In the genomic region with DNA sequence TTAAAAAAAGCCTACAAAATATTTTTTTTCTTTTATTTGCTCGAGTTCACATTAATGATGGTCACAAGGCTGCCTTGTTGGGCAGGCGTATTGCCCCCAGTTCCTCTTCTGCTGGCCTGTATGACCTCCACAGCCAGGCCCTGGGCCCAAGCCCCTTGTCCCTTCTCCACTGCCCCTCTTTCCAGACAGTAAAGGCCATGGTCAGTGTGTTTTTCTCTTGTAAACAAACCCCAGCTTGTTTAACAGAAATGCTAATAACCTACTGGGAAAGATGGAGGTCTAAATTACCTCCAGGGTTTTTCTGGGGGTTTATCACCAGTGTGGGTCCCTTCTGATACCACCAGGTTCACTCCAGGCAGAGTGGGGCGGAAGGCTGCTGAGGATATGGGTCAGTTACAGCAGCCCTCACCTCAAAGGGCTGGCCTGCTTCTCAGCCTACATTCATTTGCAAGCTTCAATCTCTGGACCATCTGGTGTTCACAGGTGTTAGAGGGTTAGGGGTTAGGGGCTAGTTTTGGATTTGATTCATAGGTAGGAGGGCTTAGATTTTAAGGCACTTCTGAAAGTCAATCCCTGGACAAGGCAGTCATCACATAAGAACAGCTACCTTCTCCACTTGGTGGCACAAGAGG, we compare ENCODE assay signal across 15 cellular contexts. TPM values are rescaled to one million over a fixed set of nuclear protein-coding genes. Genes with fewer than 3 reads are reported as not detected.
DNase-seq lines count a peak whose midpoint lies in the region; ATAC-seq and TF ChIP-seq lines count a peak whose summit lies in the region.
"Had no signal": no experiment of that assay in that cellular context is flagged by ENCODE, and none has a peak within 500 bp of the region (broad histone marks: within the 10 kb centered on the region; RNA-seq: fewer than 3 reads in every experiment).

No MANE protein-coding gene starts in this region.

- peak overlapping the region; percentile 90 for H3K4me3 ChIP-seq in OCI-LY7 (ENCODE audit: low read depth, low read length, poor library complexity, severe bottlenecking)
- H3K4me3 ChIP-seq in psoas muscle = no peak overlapping the region
- H3K4me3 ChIP-seq: lung had no signal

- H2AFZ ChIP-seq in OCI-LY7 (ENCODE audit: low read length) = no peak overlapping the region

- H3K9me3 ChIP-seq in OCI-LY7 (ENCODE audit: low read length) (no peaks in the 10 kb centered on the region), psoas muscle (no peaks in the 10 kb centered on the region)
- H3K9me3 ChIP-seq: gastrocnemius medialis had no signal

- no peaks in the 10 kb centered on the region for H3K9me2 ChIP-seq in OCI-LY7 (ENCODE audit: insufficient read depth, low read length)

- H3K4me1 ChIP-seq in OCI-LY7 (ENCODE audit: insufficient read depth, low read length, poor library complexity, severe bottlenecking) (peaks cover 28% of the 10 kb centered on the region), psoas muscle (peaks cover 17% of the 10 kb centered on the region)

- CTCF ChIA-PET in OCI-LY7 (lab: Charles Lee; ENCODE audit: unreplicated experiment) = no interaction called here

- no peaks in the 10 kb centered on the region for H3K27me3 Mint-ChIP-seq in activated CD4-positive, alpha-beta T cell treated with anti-CD3 and anti-CD28 coated beads, Interleukin-2, amount 10 ng/mL, durations not matched to agents 24 days and 14 days
- H3K27me3 Mint-ChIP-seq in endothelial cell (ENCODE audit: unreplicated experiment) (peaks cover 12% of the 10 kb centered on the region), progenitor cell of endocrine pancreas (no peaks in the 10 kb centered on the region)

- H3K27ac Mint-ChIP-seq in activated CD4-positive, alpha-beta T cell treated with anti-CD3 and anti-CD28 coated beads, Interleukin-2, amount 10 ng/mL, durations not matched to agents 24 days and 14 days = peak overlapping the region; percentile 45
- H3K27ac Mint-ChIP-seq in endothelial cell (ENCODE audit: unreplicated experiment) (no peak overlapping the region), progenitor cell of endocrine pancreas (peak overlapping the region; percentile 7)

- BruUV-seq in OCI-LY7 (replicated peaks; lab: Mats Ljungman, UMichigan) = no TSS peak

- peaks cover 32% of the 10 kb centered on the region for H3K4me1 Mint-ChIP-seq in activated CD4-positive, alpha-beta T cell treated with anti-CD3 and anti-CD28 coated beads, Interleukin-2, amount 10 ng/mL, durations not matched to agents 24 days and 14 days
- H3K4me1 Mint-ChIP-seq in endothelial cell (ENCODE audit: unreplicated experiment) (peaks cover 33% of the 10 kb centered on the region), progenitor cell of endocrine pancreas (ENCODE audit: low read depth) (peaks cover 26% of the 10 kb centered on the region)

- peak overlapping the region; percentile 95 for H3K4me3 Mint-ChIP-seq in activated CD4-positive, alpha-beta T cell treated with anti-CD3 and anti-CD28 coated beads, Interleukin-2, amount 10 ng/mL, durations not matched to agents 24 days and 14 days
- H3K4me3 Mint-ChIP-seq in endothelial cell (ENCODE audit: unreplicated experiment) = peak overlapping the region; percentile 98
- H3K4me3 Mint-ChIP-seq in progenitor cell of endocrine pancreas (ENCODE audit: low read depth) = peak overlapping the region; percentile 99

- TF ChIP-seq CTCF in OCI-LY7 (conservative IDR thresholded peaks at IDR 0.05; ENCODE audit: low read length) (no peak), endothelial cell (IDR thresholded peaks at IDR 0.05; ENCODE audit: unreplicated experiment) (no peak), progenitor cell of endocrine pancreas (IDR thresholded peaks at IDR 0.05; ENCODE audit: unreplicated experiment) (no peak), psoas muscle (IDR thresholded peaks at IDR 0.05) (no peak)

- H3K4me2 ChIP-seq in OCI-LY7 (ENCODE audit: low read length) = peak overlapping the region; percentile 85

- H3K36me3 Mint-ChIP-seq in activated CD4-positive, alpha-beta T cell treated with anti-CD3 and anti-CD28 coated beads, Interleukin-2, amount 10 ng/mL, durations not matched to agents 24 days and 14 days (ENCODE audit: low read depth) = peaks cover 35% of the 10 kb centered on the region
- H3K36me3 Mint-ChIP-seq in endothelial cell (ENCODE audit: low read depth, unreplicated experiment) (peaks cover 18% of the 10 kb centered on the region), progenitor cell of endocrine pancreas (ENCODE audit: insufficient read depth) (peaks cover 7% of the 10 kb centered on the region)

- intact Hi-C loops in activated CD4-positive, alpha-beta T cell treated with anti-CD3 and anti-CD28 coated beads, Interleukin-2, amount 10 ng/mL, durations not matched to agents 24 days and 14 days (cut with micrococcal nuclease) = loop anchor here (10.0 kb wide), 1 partner anchor 412 kb away; no protein-coding TSS in a partner anchor
- intact Hi-C loops in OCI-LY7 (cut with micrococcal nuclease; ENCODE audit: unreplicated experiment) (no loop called here), psoas muscle (cut with DNase I) (loop anchor here in 1 of 2 donors (10.0 kb wide), 1 partner anchor 768 kb away; the partner anchor contains the start of genes CISH and MAPKAPK3)

- H3K27me3 ChIP-seq in psoas muscle (ENCODE audit: insufficient read depth in 3 of 3, low read length in 2 of 3) = no peaks in the 10 kb centered on the region
- H3K27me3 ChIP-seq: gastrocnemius medialis had no signal

- no peaks in the 10 kb centered on the region for H3K9me3 Mint-ChIP-seq in activated CD4-positive, alpha-beta T cell treated with anti-CD3 and anti-CD28 coated beads, Interleukin-2, amount 10 ng/mL, durations not matched to agents 24 days and 14 days
- H3K9me3 Mint-ChIP-seq in endothelial cell (ENCODE audit: unreplicated experiment) (no peaks in the 10 kb centered on the region), progenitor cell of endocrine pancreas (ENCODE audit: low read depth) (no peaks in the 10 kb centered on the region)

- H3K27ac ChIP-seq in OCI-LY7 (ENCODE audit: low read depth, low read length, poor library complexity, severe bottlenecking) (no peak overlapping the region), psoas muscle (no peak overlapping the region)

- no peak for DNase-seq in activated CD4-positive, alpha-beta T cell treated with anti-CD3 and anti-CD28 coated beads, Interleukin-2, amount 10 ng/mL, durations not matched to agents 24 days and 14 days
- DNase-seq in activated CD4-positive, alpha-beta T cell treated with anti-CD3 and anti-CD28 coated beads for 1 hour = no peak
- DNase-seq in OCI-LY7 (ENCODE audit: low spot score) (no peak), endothelial cell (ENCODE audit: low spot score) (no peak), progenitor cell of endocrine pancreas (ENCODE audit: low spot score, unreplicated experiment) (no peak), HuH-7.5 (ENCODE audit: low spot score) (no peak), psoas muscle (no peak)
- DNase-seq: AML-193; cerebellar nuclear complex; gastrocnemius medialis; KG1; NCI-H345; stimulated activated CD4-positive, alpha-beta T cell treated with anti-CD3 and anti-CD28 coated beads, Interleukin-12 subunit alpha, Interleukin-12 subunit beta, amount 100 ng/mL, for 4 hours had no signal

- WGBS in psoas muscle, 3 donors = 88 to 97% (median 93%) methylated on average over 3 of the region's 3 CpGs

- POLR2A ChIA-PET in OCI-LY7 (lab: Charles Lee) = no interaction called here

- H4K20me1 ChIP-seq in OCI-LY7 (ENCODE audit: insufficient read depth, low read length) = peaks cover 18% of the 10 kb centered on the region; the same call in 1 of the 2 replicates

- peaks cover 37% of the 10 kb centered on the region for H3K79me2 ChIP-seq in OCI-LY7 (ENCODE audit: insufficient read depth, low read depth, low read length)

- H3K36me3 ChIP-seq in OCI-LY7 (ENCODE audit: insufficient read depth, low read length) = peaks cover 24% of the 10 kb centered on the region
- H3K36me3 ChIP-seq in psoas muscle (ENCODE audit: insufficient read depth in 1 of 2, low read depth in 1 of 2) = peaks cover 0 to 6% of the 10 kb centered on the region in 2 donors

- no peak for ATAC-seq in GM19467 (IDR thresholded peaks at IDR 0.05; ENCODE audit: unreplicated experiment)
- no peak for ATAC-seq in psoas muscle
- ATAC-seq: gastrocnemius medialis had no signal

RNA-seq across cellular contexts. Expression of gene MANF, which starts 2.0 kb away (rescaled TPM):
- total RNA-seq in activated CD4-positive, alpha-beta T cell treated with anti-CD3 and anti-CD28 coated beads, Interleukin-2, amount 10 ng/mL, durations not matched to agents 24 days and 14 days = 218 and 229 TPM in 2 replicates
- 104 and 122 TPM in 2 replicates for total RNA-seq in OCI-LY7 (2014; rRNA removed; shearing (Covaris generic))
- total RNA-seq in OCI-LY7 (2022) (98.6 and 117 TPM in 2 replicates), endothelial cell (ENCODE audit: unreplicated experiment) (131 TPM), progenitor cell of endocrine pancreas (130 and 131 TPM in 2 replicates), psoas muscle (10 to 100 TPM; 12.6 to 24.0 (median 19.3) TPM)
- polyA plus RNA-seq in psoas muscle = 10 to 100 TPM; 17.9 to 42.4 (median 18.3) TPM

RNA-seq across cellular contexts. Expression of gene RBM15B, which starts 8.0 kb away (rescaled TPM):
- 37.7 and 38.3 TPM in 2 replicates for total RNA-seq in activated CD4-positive, alpha-beta T cell treated with anti-CD3 and anti-CD28 coated beads, Interleukin-2, amount 10 ng/mL, durations not matched to agents 24 days and 14 days
- 30.5 and 34.2 TPM in 2 replicates for total RNA-seq in OCI-LY7 (2014; rRNA removed; shearing (Covaris generic))
- 37.4 and 37.6 TPM in 2 replicates for total RNA-seq in OCI-LY7 (2022)
- total RNA-seq in endothelial cell (ENCODE audit: unreplicated experiment) = 50.7 TPM
- total RNA-seq in progenitor cell of endocrine pancreas = 69.7 and 75.8 TPM in 2 replicates
- total RNA-seq in psoas muscle = 10 to 100 TPM in 1 of 4 donors, 1 to 10 TPM in 3; 7.0 to 11.9 (median 9.8) TPM
- polyA plus RNA-seq in psoas muscle = 1 to 10 TPM; 4.6 to 8.8 (median 6.1) TPM
